In genomic region chr1:55384589-55385136, GRCh38 we compare ENCODE assay signal across 12 cellular contexts.
"Had no signal": no experiment of that assay in that cellular context is flagged by ENCODE, and none has a peak within 500 bp of the region (broad histone marks: within the 10 kb centered on the region; RNA-seq: fewer than 3 reads in every experiment).

No MANE protein-coding gene starts in this region.

- H3K36me3 Mint-ChIP-seq: stimulated activated effector memory CD8-positive, alpha-beta T cell treated with anti-CD3 and anti-CD28 coated beads, Interleukin-12 subunit alpha, Interleukin-12 subunit beta, amount 100 ng/mL, for 72 hours had no signal

- H3K4me3 Mint-ChIP-seq: activated B cell treated with CpG ODN at 0.5 μM for 24 hours; stimulated activated effector memory CD8-positive, alpha-beta T cell treated with anti-CD3 and anti-CD28 coated beads, Interleukin-12 subunit alpha, Interleukin-12 subunit beta, amount 100 ng/mL, for 72 hours; T-helper 2 cell treated with Interferon-gamma antibody and Interleukin-4, amounts not matched to agents 5 μg/mL and 100 μg/mL, for 36 hours had no signal

- DNase-seq: activated B cell treated with CpG ODN at 0.5 μM for 24 hours; activated effector memory CD4-positive, alpha-beta T cell treated with anti-CD3 and anti-CD28 coated beads, Interleukin-2, amount 50 U/mL, for 16 hours; aorta; cortex of kidney; effector CD4-positive, alpha-beta T cell; foreskin keratinocyte; glutamatergic neuron; stimulated activated CD4-positive, alpha-beta T cell treated with anti-CD3 and anti-CD28 coated beads, Interleukin-2, amount 100 ng/mL, for 24 hours; SW 1271; transverse colon had no signal

- H3K9me3 Mint-ChIP-seq: activated B cell treated with CpG ODN at 0.5 μM for 24 hours; T-helper 2 cell treated with Interferon-gamma antibody and Interleukin-4, amounts not matched to agents 5 μg/mL and 100 μg/mL, for 36 hours had no signal

- H3K4me1 Mint-ChIP-seq: activated B cell treated with CpG ODN at 0.5 μM for 24 hours; stimulated activated effector memory CD8-positive, alpha-beta T cell treated with anti-CD3 and anti-CD28 coated beads, Interleukin-12 subunit alpha, Interleukin-12 subunit beta, amount 100 ng/mL, for 72 hours had no signal

- H3K27ac Mint-ChIP-seq: activated B cell treated with CpG ODN at 0.5 μM for 24 hours; stimulated activated effector memory CD8-positive, alpha-beta T cell treated with anti-CD3 and anti-CD28 coated beads, Interleukin-12 subunit alpha, Interleukin-12 subunit beta, amount 100 ng/mL, for 72 hours; T-helper 2 cell treated with Interferon-gamma antibody and Interleukin-4, amounts not matched to agents 5 μg/mL and 100 μg/mL, for 36 hours had no signal
